Comparison of ENCODE assay signal across 24 cellular contexts in the genomic region with DNA sequence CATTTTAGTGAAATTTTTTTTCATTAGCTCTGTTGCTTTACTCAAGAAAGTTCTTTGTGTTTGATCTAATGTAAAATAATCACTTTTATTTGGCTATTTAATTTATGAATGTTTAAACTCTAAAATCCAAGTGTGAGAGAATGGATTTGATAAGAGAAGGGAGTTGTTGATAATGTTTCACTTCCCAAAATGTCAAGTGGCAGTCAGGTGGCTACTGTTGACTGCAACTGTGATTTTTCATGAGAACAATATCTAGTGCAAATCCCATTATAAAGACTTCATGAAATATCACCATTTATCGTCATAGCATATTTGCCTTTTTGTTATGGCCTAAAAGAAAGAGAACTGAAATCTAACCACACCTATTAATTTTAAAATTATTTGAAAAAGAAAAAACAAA.
"Had no signal": no experiment of that assay in that cellular context is flagged by ENCODE, and none has a peak within 500 bp of the region (broad histone marks: within the 10 kb centered on the region; RNA-seq: fewer than 3 reads in every experiment).

No MANE protein-coding gene starts in this region.

- H3K27ac Mint-ChIP-seq: natural killer cell; nephron progenitor cell; neural progenitor cell; progenitor cell of endocrine pancreas; stimulated activated naive B cell treated with anti-CD40 and anti-IgM and Interleukin-4, amounts not matched to agents 10 μg/mL and 1 μg/mL and 100 μg/mL, for 72 hours had no signal

- H3K27me3 ChIP-seq: neural progenitor cell, neutrophil, ovary, right atrium auricular region, right lobe of liver, stomach, testis, thyroid gland, transverse colon, upper lobe of left lung, vagina had no signal

- H3K9me3 Mint-ChIP-seq: nephron progenitor cell, neural progenitor cell had no signal

- DNase-seq: islet precursor cell; left ventricle myocardium inferior; natural killer cell; nephron progenitor cell; occipital lobe; ovary; right lobe of liver; stimulated activated CD4-positive, alpha-beta T cell treated with anti-CD3 and anti-CD28 coated beads, Interleukin-12 subunit alpha, Interleukin-12 subunit beta, amount 100 ng/mL, for 4 hours; stimulated activated CD4-positive, alpha-beta T cell treated with anti-CD3 and anti-CD28 coated beads, Interleukin-15, amount 100 ng/mL, for 24 hours; stimulated activated CD4-positive, alpha-beta T cell treated with anti-CD3 and anti-CD28 coated beads, Interleukin-2, amount 100 ng/mL, for 24 hours; stimulated activated CD4-positive, alpha-beta T cell treated with anti-CD3 and anti-CD28 coated beads, Interleukin-4, amount 100 ng/mL, for 1 hour; stimulated activated naive B cell treated with anti-CD40 and anti-IgM and Interleukin-4, amounts not matched to agents 10 μg/mL and 1 μg/mL and 100 μg/mL, for 72 hours; stimulated activated naive CD8-positive, alpha-beta T cell treated with anti-CD3 and anti-CD28 coated beads, Interleukin-15, Interleukin-2, amounts not matched to agents 100 U/mL and 50 U/mL, for 24 hours; stomach; testis; thyroid gland; transverse colon; upper lobe of left lung had no signal

- H3K9ac ChIP-seq: neural progenitor cell had no signal

- H3K4me1 ChIP-seq: left ventricle myocardium inferior, neural progenitor cell, right atrium auricular region, right lobe of liver, testis, thyroid gland, transverse colon, upper lobe of left lung, vagina had no signal

- H3K36me3 Mint-ChIP-seq: natural killer cell, neural progenitor cell had no signal

- H3K27ac ChIP-seq: left ventricle myocardium inferior, neural progenitor cell, neutrophil, right atrium auricular region, right lobe of liver, stomach, testis, thyroid gland, transverse colon, upper lobe of left lung, vagina had no signal

- ATAC-seq: natural killer cell; right lobe of liver; stimulated activated naive B cell treated with anti-CD40 and anti-IgM and Interleukin-4, amounts not matched to agents 10 μg/mL and 1 μg/mL and 100 μg/mL, for 72 hours; stimulated activated naive CD8-positive, alpha-beta T cell treated with anti-CD3 and anti-CD28 coated beads, Interleukin-15, Interleukin-2, amounts not matched to agents 100 U/mL and 50 U/mL, for 24 hours had no signal

- H3K4me2 ChIP-seq: neural progenitor cell had no signal

- H3K27me3 Mint-ChIP-seq: progenitor cell of endocrine pancreas; stimulated activated naive B cell treated with anti-CD40 and anti-IgM and Interleukin-4, amounts not matched to agents 10 μg/mL and 1 μg/mL and 100 μg/mL, for 72 hours had no signal

- H3K4me3 Mint-ChIP-seq: natural killer cell; nephron progenitor cell; neural progenitor cell; stimulated activated naive B cell treated with anti-CD40 and anti-IgM and Interleukin-4, amounts not matched to agents 10 μg/mL and 1 μg/mL and 100 μg/mL, for 72 hours had no signal

- H2AFZ ChIP-seq: neural progenitor cell had no signal

- H3K4me1 Mint-ChIP-seq: natural killer cell, nephron progenitor cell, neural progenitor cell had no signal

- H3K4me3 ChIP-seq: left ventricle myocardium inferior, lung, neural progenitor cell, ovary, right atrium auricular region, right lobe of liver, stomach, testis, thyroid gland, transverse colon, upper lobe of left lung, vagina had no signal

- H3K9me3 ChIP-seq: left ventricle myocardium inferior, neutrophil, ovary, right atrium auricular region, right lobe of liver, stomach, testis, thyroid gland, transverse colon, upper lobe of left lung, vagina had no signal

- H3K36me3 ChIP-seq: left ventricle myocardium inferior, neural progenitor cell, neutrophil, ovary, right atrium auricular region, right lobe of liver, stomach, thyroid gland, transverse colon, upper lobe of left lung, vagina had no signal
